10 cellular contexts compared by ENCODE assay signal in the genomic region with DNA sequence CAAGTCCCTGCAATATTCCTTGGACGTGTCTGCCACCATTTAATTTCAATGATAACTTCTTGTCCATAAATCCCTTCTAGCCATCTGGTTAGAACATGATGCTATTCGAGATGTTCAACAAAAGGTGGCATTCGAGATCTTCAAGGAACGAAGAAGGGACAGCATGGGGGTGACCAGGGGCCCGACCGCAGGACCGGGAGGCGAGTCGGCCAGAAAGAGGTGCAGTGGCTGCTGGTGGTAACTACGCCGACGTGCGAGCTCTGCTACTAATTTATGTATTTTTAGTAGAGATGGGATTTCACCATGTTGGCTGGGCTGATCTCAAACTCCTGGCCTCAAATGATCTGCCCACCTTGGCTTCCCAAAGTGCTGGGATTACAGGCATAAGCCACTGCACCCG.
"Had no signal": no experiment of that assay in that cellular context is flagged by ENCODE, and none has a peak within 500 bp of the region (broad histone marks: within the 10 kb centered on the region; RNA-seq: fewer than 3 reads in every experiment).

No MANE protein-coding gene starts in this region.

- ATAC-seq: gastroesophageal sphincter, right cardiac atrium had no signal

- H3K27ac Mint-ChIP-seq: mesothelial cell of epicardium, naive B cell had no signal

- H3K36me3 Mint-ChIP-seq: naive B cell had no signal

- H3K9me3 Mint-ChIP-seq: activated CD8-positive, alpha-beta T cell treated with anti-CD3 and anti-CD28 coated beads for 36 hours; mesothelial cell of epicardium; naive B cell had no signal

- DNase-seq: activated CD8-positive, alpha-beta memory T cell treated with anti-CD3 and anti-CD28 coated beads, Interleukin-2, amount 50 U/mL, for 4 hours; activated CD8-positive, alpha-beta T cell treated with anti-CD3 and anti-CD28 coated beads for 36 hours; kidney glomerular epithelial cell; naive B cell; nucleus accumbens; right cardiac atrium; small intestine had no signal

- H3K27me3 Mint-ChIP-seq: activated CD8-positive, alpha-beta T cell treated with anti-CD3 and anti-CD28 coated beads for 36 hours; activated naive CD8-positive, alpha-beta T cell had no signal

- H3K4me3 Mint-ChIP-seq: activated CD8-positive, alpha-beta T cell treated with anti-CD3 and anti-CD28 coated beads for 36 hours; activated naive CD8-positive, alpha-beta T cell; mesothelial cell of epicardium had no signal
